In genomic region chr14:30541318-30541717, GRCh38 we compare ENCODE assay signal across 16 cellular contexts. TPM values are rescaled to one million over a fixed set of nuclear protein-coding genes. Genes with fewer than 3 reads are reported as not detected.
DNase-seq lines count a peak whose midpoint lies in the region; ATAC-seq, FAIRE-seq and TF ChIP-seq lines count a peak whose summit lies in the region.
"Had no signal": no experiment of that assay in that cellular context is flagged by ENCODE, and none has a peak within 500 bp of the region (broad histone marks: within the 10 kb centered on the region; RNA-seq: fewer than 3 reads in every experiment).

No MANE protein-coding gene starts in this region.

- peaks cover 12% of the 10 kb centered on the region for H3K27me3 Mint-ChIP-seq in activated T-helper 17 cell treated with anti-CD3 and anti-CD28 coated beads, Interleukin-2, amount 50 U/mL, for 72 hours

- peaks cover 19% of the 10 kb centered on the region for H3K27me3 ChIP-seq in foreskin keratinocyte

- H3K9me3 ChIP-seq in A549: peaks cover 5% of the 10 kb centered on the region; the same call in 2 of the 3 replicates

- H3K27ac ChIP-seq in A549: no peak overlapping the region
- no peak overlapping the region for H3K27ac ChIP-seq in foreskin keratinocyte
- H3K27ac ChIP-seq: GM23248 had no signal

- no peak overlapping the region for H3K4me2 ChIP-seq in A549

- no peak for DNase-seq in A549 (ENCODE audit: low read depth in 1 of 2, low spot score in 1 of 2)
- DNase-seq in HT1080 (ENCODE audit: low read depth): peak; percentile 3
- DNase-seq in foreskin keratinocyte: no peak
- no peak for DNase-seq in GM19238 (ENCODE audit: insufficient read length, low spot score)
- no peak for DNase-seq in head of caudate nucleus
- DNase-seq in stimulated activated naive CD4-positive, alpha-beta T cell (lab: John Stamatoyannopoulos, UW): no peak
- DNase-seq: Caco-2; CD8-positive, alpha-beta T cell; DMS53; GF-D8; GM23248 had no signal

- H3K9me3 Mint-ChIP-seq in activated T-helper 17 cell treated with anti-CD3 and anti-CD28 coated beads, Interleukin-2, amount 50 U/mL, for 72 hours: no peaks in the 10 kb centered on the region
- H3K9me3 Mint-ChIP-seq: CD8-positive, alpha-beta T cell had no signal

- H3K4me3 ChIP-seq in A549: no peak overlapping the region
- H3K4me3 ChIP-seq: GM23248 had no signal

- no peak for TF ChIP-seq POLR2A in A549 (IDR thresholded peaks at IDR 0.05; ENCODE audit: low read length)

- H3K4me1 Mint-ChIP-seq in activated T-helper 17 cell treated with anti-CD3 and anti-CD28 coated beads, Interleukin-2, amount 50 U/mL, for 72 hours: no peaks in the 10 kb centered on the region
- H3K4me1 Mint-ChIP-seq: CD14-positive monocyte had no signal

- no peaks in the 10 kb centered on the region for H3K36me3 Mint-ChIP-seq in activated T-helper 17 cell treated with anti-CD3 and anti-CD28 coated beads, Interleukin-2, amount 50 U/mL, for 72 hours (ENCODE audit: low read depth)
- H3K36me3 Mint-ChIP-seq: CD14-positive monocyte; CD8-positive, alpha-beta T cell had no signal

- TF ChIP-seq RAD21 in A549 (conservative IDR thresholded peaks at IDR 0.05 in 1 of 2, IDR thresholded peaks at IDR 0.05 in 1 of 2): no peak

- CTCF ChIA-PET in A549 (lab: Yijun Ruan, JAX): interaction anchor here (1.0 kb wide), 2 partner anchors 10 kb away, joined by 3 read pairs; no protein-coding TSS in a partner anchor

- H3K4me3 Mint-ChIP-seq in activated T-helper 17 cell treated with anti-CD3 and anti-CD28 coated beads, Interleukin-2, amount 50 U/mL, for 72 hours: no peak overlapping the region
- H3K4me3 Mint-ChIP-seq: CD14-positive monocyte; CD8-positive, alpha-beta T cell had no signal

- intact Hi-C loops in head of caudate nucleus (cut with DNase I): no loop called here

- POLR2A ChIA-PET in A549 (lab: Yijun Ruan, JAX): no interaction called here

- H3K4me1 ChIP-seq in A549: no peaks in the 10 kb centered on the region
- no peaks in the 10 kb centered on the region for H3K4me1 ChIP-seq in foreskin keratinocyte
- H3K4me1 ChIP-seq: Caco-2 had no signal

- ATAC-seq in A549 (no peak), foreskin keratinocyte (peak; percentile 24), HG02610 (IDR thresholded peaks at IDR 0.05; ENCODE audit: unreplicated experiment) (no peak)
- peak; percentile 71 for ATAC-seq in activated T-helper 17 cell treated with anti-CD3 and anti-CD28 coated beads, Interleukin-2, amount 50 U/mL, for 72 hours (replicated peaks)
- ATAC-seq: CD8-positive, alpha-beta T cell; HCT116 had no signal

- WGBS in A549 (ENCODE audit: missing lambda C conversion rate): 50% methylated on average over 1 of the region's 1 CpG

- no peak for FAIRE-seq in A549 (lab: Jason Lieb, UNC)
- FAIRE-seq: H54 had no signal

- no peak overlapping the region for H3K27ac Mint-ChIP-seq in activated T-helper 17 cell treated with anti-CD3 and anti-CD28 coated beads, Interleukin-2, amount 50 U/mL, for 72 hours
- H3K27ac Mint-ChIP-seq: CD14-positive monocyte; CD8-positive, alpha-beta T cell had no signal

- TF ChIP-seq CTCF in A549 (IDR thresholded peaks at IDR 0.05): no peak
- no peak for TF ChIP-seq CTCF in foreskin keratinocyte (conservative IDR thresholded peaks at IDR 0.05)

- TF ChIP-seq EP300 in A549 (IDR thresholded peaks at IDR 0.05): no peak

TF ChIP-seq in A549, 52 proteins besides CTCF, POLR2A, EP300 and RAD21:
- TF ChIP-seq TFCP2L1 (CRISPR knock-in tag; IDR thresholded peaks at IDR 0.05) (no peak), FOSL2 (IDR thresholded peaks at IDR 0.05) (no peak), FOSL2 (CRISPR knock-in tag; IDR thresholded peaks at IDR 0.05) (peak; percentile 43; the same call in 1 of the 2 replicates)
TF ChIP-seq in A549: peak in this region for 1.

RNA-seq across cellular contexts. Expression of gene G2E3, which starts 17.6 kb away (rescaled TPM):
- polyA plus RNA-seq in A549 (2011; rRNA removed): 20.5 and 27.9 TPM in 2 replicates
- 4.5 and 5.2 TPM in 2 replicates for polyA plus RNA-seq in A549 (2012; cell fraction: cytosol; rRNA removed)
- 3.2 and 6.7 TPM in 2 replicates for polyA plus RNA-seq in A549 (2012; cell fraction: nucleus; rRNA removed)
- 18.0 to 22.1 TPM (median 18.2 TPM) in 3 replicates for polyA plus RNA-seq in A549 (2017; fragmentation: RNase III; extraction: RNeasy Plus Mini Kit Qiagen cat#74134 plus additional on column Dnase treatment)
- polyA minus RNA-seq in A549 (2011; rRNA and poly(A)+ RNA removed): 8.0 and 11.5 TPM in 2 replicates
- total RNA-seq in HT1080 (2014; rRNA removed; shearing (Covaris generic)): 22.4 and 24.3 TPM in 2 replicates
- 24.9 and 31.3 TPM in 2 replicates for polyA plus RNA-seq in HT1080 (2015; cell fraction: cytosol; rRNA removed)
- 55.7 and 63.2 TPM in 2 replicates for polyA plus RNA-seq in HT1080 (2015; cell fraction: nucleus; rRNA removed)
- total RNA-seq in activated T-helper 17 cell treated with anti-CD3 and anti-CD28 coated beads, Interleukin-2, amount 50 U/mL, for 72 hours: 10 to 100 TPM; 30.0 to 40.5 TPM
- 26.0 and 26.8 TPM in 2 replicates for total RNA-seq in foreskin keratinocyte
- 5.2 and 5.8 TPM in 2 replicates for polyA plus RNA-seq in foreskin keratinocyte

Comparison
In these comparisons a context has a peak if more than half of its experiments do, and no peak if none do; other contexts are left out.
1. ATAC-seq: peak in activated T-helper 17 cell treated with anti-CD3 and anti-CD28 coated beads, Interleukin-2, amount 50 U/mL, for 72 hours (single experiment) and foreskin keratinocyte (single experiment); none in A549 (0 of 2) and HG02610 (single experiment).